13 cellular contexts compared by ENCODE assay signal in genomic region chr7:25656071-25656470, GRCh38.
"Had no signal": no experiment of that assay in that cellular context is flagged by ENCODE, and none has a peak within 500 bp of the region (broad histone marks: within the 10 kb centered on the region; RNA-seq: fewer than 3 reads in every experiment).

No MANE protein-coding gene starts in this region.

- H3K9me3 ChIP-seq: tibial artery had no signal

- DNase-seq: activated CD4-positive, alpha-beta memory T cell treated with anti-CD3 and anti-CD28 coated beads, Interleukin-2, amount 10 ng/mL, durations not matched to agents 7 days and 5 days; activated CD4-positive, alpha-beta T cell treated with anti-CD3 and anti-CD28 coated beads for 4 hours; activated CD8-positive, alpha-beta memory T cell treated with anti-CD3 and anti-CD28 coated beads, Interleukin-2, amount 50 U/mL, for 4 hours; activated gamma-delta T cell; activated T-cell treated with anti-CD3 and anti-CD28 coated beads, Interleukin-2, amount 50 U/mL, for 72 hours; effector CD8-positive, alpha-beta T cell; foreskin keratinocyte; kidney glomerular epithelial cell; T-helper 17 cell; tibial artery had no signal

- H3K4me1 ChIP-seq: foreskin keratinocyte had no signal

- H3K36me3 ChIP-seq: tibial artery had no signal

- H3K27me3 ChIP-seq: tibial artery had no signal

- ATAC-seq: activated naive CD4-positive, alpha-beta T cell treated with anti-CD3 and anti-CD28 coated beads, Interleukin-2, amount 50 U/mL, for 72 hours; activated T-cell treated with anti-CD3 and anti-CD28 coated beads, Interleukin-2, amount 50 U/mL, for 72 hours; foreskin keratinocyte; stimulated activated effector memory CD8-positive, alpha-beta T cell treated with anti-CD3 and anti-CD28 coated beads, Interleukin-12 subunit alpha, Interleukin-12 subunit beta, amount 100 ng/mL, for 72 hours; T-helper 17 cell; WTC11 had no signal

- H3K27ac ChIP-seq: foreskin keratinocyte had no signal

- H3K4me3 ChIP-seq: tibial artery had no signal
